In genomic region chr13:60226507-60226906, GRCh38 we compare ENCODE assay signal across 8 cellular contexts.
DNase-seq lines count a peak whose midpoint lies in the region; ATAC-seq, FAIRE-seq and TF ChIP-seq lines count a peak whose summit lies in the region.

No MANE protein-coding gene starts in this region.

- no peaks in the 10 kb centered on the region for H3K4me1 ChIP-seq in astrocyte (ENCODE audit: insufficient read depth, low read length)
- no peaks in the 10 kb centered on the region for H3K4me1 ChIP-seq in mesenchymal stem cell (ENCODE audit: control insufficient read depth, insufficient read depth, low read depth, low read length)

- no peak overlapping the region for H3K4ac ChIP-seq in mesenchymal stem cell (ENCODE audit: low read depth in 1 of 2, low read length in 2 of 2)

- no peak overlapping the region for H3K4me3 Mint-ChIP-seq in astrocyte (ENCODE audit: unreplicated experiment)
- no peak overlapping the region for H3K4me3 Mint-ChIP-seq in activated T-cell treated with anti-CD3 and anti-CD28 coated beads, Interleukin-2, amount 50 U/mL, for 4 hours

- no peaks in the 10 kb centered on the region for H3K79me2 ChIP-seq in astrocyte (ENCODE audit: insufficient read depth, low read length)

- H3K4me3 ChIP-seq in GM12865 (ENCODE audit: low read depth, low read length) (no peak overlapping the region), NB4 (ENCODE audit: low read depth, low read length) (no peak overlapping the region), astrocyte (ENCODE audit: insufficient read depth, low read depth, low read length) (no peak overlapping the region), mesenchymal stem cell (ENCODE audit: insufficient read depth in 1 of 2, low read depth in 1 of 2, low read length in 2 of 2) (no peak overlapping the region)

- H3K9me3 Mint-ChIP-seq in astrocyte (ENCODE audit: unreplicated experiment): no peaks in the 10 kb centered on the region
- no peaks in the 10 kb centered on the region for H3K9me3 Mint-ChIP-seq in activated T-cell treated with anti-CD3 and anti-CD28 coated beads, Interleukin-2, amount 50 U/mL, for 4 hours

- no peak overlapping the region for H3K27ac Mint-ChIP-seq in astrocyte (ENCODE audit: unreplicated experiment)

- no peak overlapping the region for H2BK15ac ChIP-seq in mesenchymal stem cell (ENCODE audit: low read depth, poor library complexity, severe bottlenecking)

- no peak overlapping the region for H4K91ac ChIP-seq in mesenchymal stem cell (ENCODE audit: low read length)

- H3K27ac ChIP-seq in astrocyte (ENCODE audit: low read depth, low read length): no peak overlapping the region
- H3K27ac ChIP-seq in mesenchymal stem cell (ENCODE audit: low read length, poor library complexity, severe bottlenecking): no peak overlapping the region

- no peak overlapping the region for H2BK12ac ChIP-seq in mesenchymal stem cell (ENCODE audit: low read length in 2 of 2)

- no peaks in the 10 kb centered on the region for H3K79me1 ChIP-seq in mesenchymal stem cell (replicated peaks; ENCODE audit: low read length, poor library complexity, severe bottlenecking)

- 37% methylated on average over 3 of the region's 3 CpGs for WGBS in mesenchymal stem cell

- no peak for FAIRE-seq in astrocyte (lab: Jason Lieb, UNC)

- H3K27me3 Mint-ChIP-seq in astrocyte (ENCODE audit: low read depth, unreplicated experiment): no peaks in the 10 kb centered on the region
- peaks cover 8% of the 10 kb centered on the region for H3K27me3 Mint-ChIP-seq in activated T-cell treated with anti-CD3 and anti-CD28 coated beads, Interleukin-2, amount 50 U/mL, for 4 hours (ENCODE audit: low read depth)

- H3K23ac ChIP-seq in mesenchymal stem cell (ENCODE audit: low read length in 2 of 2): no peak overlapping the region

- TF ChIP-seq CTCF in GM12865 (IDR thresholded peaks at IDR 0.05; ENCODE audit: insufficient read depth, low read depth, low read length, missing control alignments) (peak; percentile 19), NB4 (IDR thresholded peaks at IDR 0.05; ENCODE audit: low read depth, low read length) (peak; percentile 20), astrocyte (IDR thresholded peaks at IDR 0.05; ENCODE audit: insufficient read depth, low read depth, low read length) (peak; percentile 16)

- H3K4me2 ChIP-seq in astrocyte (ENCODE audit: low read length) (no peak overlapping the region), mesenchymal stem cell (ENCODE audit: low read length, poor library complexity, severe bottlenecking) (no peak overlapping the region)

- peak; percentile 20 for DNase-seq in GM12865 (ENCODE audit: low read depth)
- DNase-seq in NB4 (ENCODE audit: low read depth): peak; percentile 36
- peak; percentile 2 for DNase-seq in astrocyte (ENCODE audit: low read depth)
- DNase-seq in mesenchymal stem cell: peak; percentile 15
- DNase-seq in activated T-cell treated with anti-CD3 and anti-CD28 coated beads, Interleukin-2, amount 50 U/mL, for 4 hours: no peak
- no peak for DNase-seq in GF-D8 (lab: John Stamatoyannopoulos, UW)

- H2AFZ ChIP-seq in astrocyte (ENCODE audit: low read depth, low read length) (no peak overlapping the region), mesenchymal stem cell (ENCODE audit: low read depth, low read length) (no peak overlapping the region)

- no peak overlapping the region for H4K8ac ChIP-seq in mesenchymal stem cell (ENCODE audit: low read length)

- H2BK120ac ChIP-seq in mesenchymal stem cell (ENCODE audit: low read depth, low read length): no peak overlapping the region

- H2BK5ac ChIP-seq in mesenchymal stem cell (ENCODE audit: low read depth, low read length, poor library complexity, severe bottlenecking): no peak overlapping the region

- no peak for TF ChIP-seq POLR2A in NB4 (IDR thresholded peaks at IDR 0.05; ENCODE audit: extremely low read depth, insufficient read length)

- H3K27me3 ChIP-seq in astrocyte (ENCODE audit: insufficient read depth, low read length) (no peaks in the 10 kb centered on the region), mesenchymal stem cell (ENCODE audit: control insufficient read depth in 1 of 2, insufficient read depth in 1 of 2, low read length in 2 of 2) (peaks cover 0 to 18% of the 10 kb centered on the region in 2 experiments)

- no peaks in the 10 kb centered on the region for H3K9me3 ChIP-seq in astrocyte (ENCODE audit: insufficient read depth, low read depth, low read length)
- no peaks in the 10 kb centered on the region for H3K9me3 ChIP-seq in mesenchymal stem cell (ENCODE audit: control insufficient read depth, low read length)

- ATAC-seq in activated T-cell treated with anti-CD3 and anti-CD28 coated beads, Interleukin-2, amount 50 U/mL, for 4 hours: no peak
- ATAC-seq in GM18868 (IDR thresholded peaks at IDR 0.05; ENCODE audit: unreplicated experiment): no peak
- no peak for ATAC-seq in GM21576 (IDR thresholded peaks at IDR 0.05; ENCODE audit: unreplicated experiment)

- no peak overlapping the region for H2AK5ac ChIP-seq in mesenchymal stem cell (ENCODE audit: low read length, severe bottlenecking)

- H3K14ac ChIP-seq in mesenchymal stem cell (ENCODE audit: low read length in 2 of 2): no peak overlapping the region

- H3K36me3 ChIP-seq in astrocyte (ENCODE audit: insufficient read depth, low read length): no peaks in the 10 kb centered on the region
- no peaks in the 10 kb centered on the region for H3K36me3 ChIP-seq in mesenchymal stem cell (ENCODE audit: control insufficient read depth in 1 of 2, insufficient read depth in 2 of 2, low read depth in 1 of 2, low read length in 2 of 2)

- no peaks in the 10 kb centered on the region for H3K36me3 Mint-ChIP-seq in astrocyte (ENCODE audit: low read depth, unreplicated experiment)
- H3K36me3 Mint-ChIP-seq in activated T-cell treated with anti-CD3 and anti-CD28 coated beads, Interleukin-2, amount 50 U/mL, for 4 hours (ENCODE audit: insufficient read depth): no peaks in the 10 kb centered on the region

- no peaks in the 10 kb centered on the region for H4K20me1 ChIP-seq in astrocyte (ENCODE audit: insufficient read depth, low read length)

- H3K18ac ChIP-seq in mesenchymal stem cell (ENCODE audit: low read depth in 1 of 2, low read length in 2 of 2): no peak overlapping the region

- no peak overlapping the region for H3K9ac ChIP-seq in astrocyte (ENCODE audit: low read length)
- no peak overlapping the region for H3K9ac ChIP-seq in mesenchymal stem cell (ENCODE audit: low read length)

- H3K4me1 Mint-ChIP-seq in astrocyte (ENCODE audit: low read depth, unreplicated experiment): peaks cover 20% of the 10 kb centered on the region
- H3K4me1 Mint-ChIP-seq in activated T-cell treated with anti-CD3 and anti-CD28 coated beads, Interleukin-2, amount 50 U/mL, for 4 hours (ENCODE audit: low read depth): no peaks in the 10 kb centered on the region

Comparison
In these comparisons a context has a peak if more than half of its experiments do, and no peak if none do; other contexts are left out.
1. DNase-seq: peak in GM12865 (single experiment), NB4 (single experiment), astrocyte (single experiment) and mesenchymal stem cell (single experiment); none in activated T-cell treated with anti-CD3 and anti-CD28 coated beads, Interleukin-2, amount 50 U/mL, for 4 hours (single experiment) and GF-D8 (single experiment).
2. Peak in every context shown above with its lines, with median percentiles within 50 percentile points of each other: CTCF ChIP-seq.